8 cellular contexts compared by ENCODE assay signal in genomic region chr5:176388341-176389113, GRCh38. TPM values are rescaled to one million over a fixed set of nuclear protein-coding genes. Genes with fewer than 3 reads are reported as not detected.
DNase-seq lines count a peak whose midpoint lies in the region; ATAC-seq, FAIRE-seq and TF ChIP-seq lines count a peak whose summit lies in the region.

Gene HIGD2A (plus strand): TSS chr5:176388751. CDS start chr5:176388820, 69 bp downstream.
A gene with protein sequence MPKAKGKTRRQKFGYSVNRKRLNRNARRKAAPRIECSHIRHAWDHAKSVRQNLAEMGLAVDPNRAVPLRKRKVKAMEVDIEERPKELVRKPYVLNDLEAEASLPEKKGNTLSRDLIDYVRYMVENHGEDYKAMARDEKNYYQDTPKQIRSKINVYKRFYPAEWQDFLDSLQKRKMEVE (minus strand): TSS chr5:176388598. CDS start chr5:176388539, 59 bp downstream.

- H3K4me3 ChIP-seq in esophagus squamous epithelium = peak within 1 kb of the TSS; percentile 58 to 96 (median 72)

- no peaks in the 10 kb centered on the region for H3K27me3 ChIP-seq in esophagus squamous epithelium

- peak in 4 of 6 experiments; percentile 22 to 32 (median 26) for TF ChIP-seq CTCF in esophagus squamous epithelium (IDR thresholded peaks at IDR 0.05)

- H3K9me3 ChIP-seq in KOPT-K1 (ENCODE audit: insufficient read depth, low read length, poor library complexity, severe bottlenecking) (no peaks in the 10 kb centered on the region), esophagus squamous epithelium (no peaks in the 10 kb centered on the region)

- H3K4me1 ChIP-seq in esophagus squamous epithelium = peaks cover 10 to 54% (median 20%) of the 10 kb centered on the region in 3 donors

- peak; percentile 84 for FAIRE-seq in RCC 7860 (lab: Jason Lieb, UNC)

- ATAC-seq in GM21786 (IDR thresholded peaks at IDR 0.05; ENCODE audit: unreplicated experiment) = peak; percentile 84
- ATAC-seq in activated T-cell treated with anti-CD3 and anti-CD28 coated beads, Interleukin-2, amount 50 U/mL, for 72 hours (replicated peaks in 1 of 2) = peak; percentile 93 to 95

- intact Hi-C loops in esophagus squamous epithelium (cut with DNase I) = no loop called here

- peak in 1 of 4 donors; percentile 12 for TF ChIP-seq POLR2A in esophagus squamous epithelium (IDR thresholded peaks at IDR 0.05)

- peaks cover 8 to 35% of the 10 kb centered on the region in 2 donors for H3K36me3 Mint-ChIP-seq in activated T-cell treated with anti-CD3 and anti-CD28 coated beads, Interleukin-2, amount 50 U/mL, for 72 hours (ENCODE audit: insufficient read depth in 2 of 2)

- DNase-seq in DMS79 (lab: John Stamatoyannopoulos, UW) (peak; percentile 84), RCC 7860 (ENCODE audit: low spot score) (peak; percentile 96), esophagus squamous epithelium (lab: John Stamatoyannopoulos, UW) (peak; percentile 98), myocyte (ENCODE audit: low read depth) (peak; percentile 100)
- peak; percentile 97 to 100 for DNase-seq in activated T-cell treated with anti-CD3 and anti-CD28 coated beads, Interleukin-2, amount 50 U/mL, for 72 hours
- peak; percentile 93 to 100 for DNase-seq in stimulated activated CD8-positive, alpha-beta memory T cell treated with anti-CD3 and anti-CD28 coated beads, Interleukin-7, amount 100 ng/mL, for 48 hours (ENCODE audit: extremely low read depth in 1 of 2, low read depth in 1 of 2)

- H3K27ac ChIP-seq in KOPT-K1 (ENCODE audit: low read depth, low read length, poor library complexity, severe bottlenecking) = peak within 1 kb of the TSS; percentile 93
- H3K27ac ChIP-seq in esophagus squamous epithelium = peak within 1 kb of the TSS; percentile 91 to 97 (median 95)

- 1% methylated on average over 14 to 34 of the region's 59 CpGs for WGBS in esophagus squamous epithelium, 2 donors

- H3K27ac Mint-ChIP-seq in activated T-cell treated with anti-CD3 and anti-CD28 coated beads, Interleukin-2, amount 50 U/mL, for 72 hours = peak within 1 kb of the TSS; percentile 99

- H3K9me3 Mint-ChIP-seq in activated T-cell treated with anti-CD3 and anti-CD28 coated beads, Interleukin-2, amount 50 U/mL, for 72 hours = no peaks in the 10 kb centered on the region

- no peaks in the 10 kb centered on the region for H3K27me3 Mint-ChIP-seq in activated T-cell treated with anti-CD3 and anti-CD28 coated beads, Interleukin-2, amount 50 U/mL, for 72 hours (ENCODE audit: low read depth)

- H3K36me3 ChIP-seq in KOPT-K1 (ENCODE audit: insufficient read depth, low read length) (peaks cover 72% of the 10 kb centered on the region), esophagus squamous epithelium (peaks cover 16 to 67% (median 30%) of the 10 kb centered on the region in 3 donors)

- H3K4me1 Mint-ChIP-seq in activated T-cell treated with anti-CD3 and anti-CD28 coated beads, Interleukin-2, amount 50 U/mL, for 72 hours (ENCODE audit: low read depth) = peaks cover 35% of the 10 kb centered on the region

- peak within 1 kb of the TSS; percentile 97 to 100 for H3K4me3 Mint-ChIP-seq in activated T-cell treated with anti-CD3 and anti-CD28 coated beads, Interleukin-2, amount 50 U/mL, for 72 hours

RNA-seq across cellular contexts. Expression of gene HIGD2A, which starts in this region (rescaled TPM):
- total RNA-seq in activated T-cell treated with anti-CD3 and anti-CD28 coated beads, Interleukin-2, amount 50 U/mL, for 72 hours = 100 to 1,000 TPM; 109 to 135 TPM
- total RNA-seq in esophagus squamous epithelium (100 to 1,000 TPM in 2 of 4 donors, 10 to 100 TPM in 2; 77.2 to 122 (median 90.3) TPM), myocyte (123 and 125 TPM in 2 replicates)
- 164 TPM for polyA plus RNA-seq in myocyte (2012)

RNA-seq across cellular contexts. Expression of the second gene that starts in this region (rescaled TPM):
- 10 to 100 TPM; 41.8 to 42.3 TPM for total RNA-seq in activated T-cell treated with anti-CD3 and anti-CD28 coated beads, Interleukin-2, amount 50 U/mL, for 72 hours
- 10 to 100 TPM; 19.9 to 38.0 (median 30.9) TPM for total RNA-seq in esophagus squamous epithelium
- 17.4 and 29.7 TPM in 2 replicates for total RNA-seq in myocyte
- polyA plus RNA-seq in myocyte (2012) = 44.9 TPM

Comparison
In these comparisons a context has a peak if more than half of its experiments do, and no peak if none do; other contexts are left out.
1. Peak in every context shown above with its lines: DNase-seq, ATAC-seq, H3K4me3 ChIP-seq and H3K27ac ChIP-seq.